1 cellular context compared by ENCODE assay signal in genomic region chr6:44078219-44078794, GRCh38.
TF ChIP-seq lines count a peak whose summit lies in the region.

No MANE protein-coding gene starts in this region.

TF ChIP-seq in A549, 52 proteins besides CTCF, POLR2A, EP300 and RAD21 (continued from another document):
- TF ChIP-seq REST (IDR thresholded peaks at IDR 0.05), result no peak
